Comparison of ENCODE assay signal across 8 cellular contexts in genomic region chr14:52949711-52950409, GRCh38. TPM values are rescaled to one million over a fixed set of nuclear protein-coding genes. Genes with fewer than 3 reads are reported as not detected.
DNase-seq lines count a peak whose midpoint lies in the region; ATAC-seq and TF ChIP-seq lines count a peak whose summit lies in the region.

No MANE protein-coding gene starts in this region.

- H3K27ac ChIP-seq in cardiac muscle cell (peak overlapping the region; percentile 100), trophoblast cell (ENCODE audit: low read depth, low read length) (peak overlapping the region; percentile 99)

- no peak overlapping the region for H3K27ac Mint-ChIP-seq in activated T-helper 2 cell treated with anti-CD3 and anti-CD28 coated beads, Interferon-gamma antibody, Interleukin-2, Interleukin-4, amounts not matched to agents 10 μg/mL and 5 μg/mL and 100 μg/mL, durations not matched to agents 14 hours and 24 hours and 36 hours

- no peaks in the 10 kb centered on the region for H3K36me3 Mint-ChIP-seq in activated T-helper 2 cell treated with anti-CD3 and anti-CD28 coated beads, Interferon-gamma antibody, Interleukin-2, Interleukin-4, amounts not matched to agents 10 μg/mL and 5 μg/mL and 100 μg/mL, durations not matched to agents 14 hours and 24 hours and 36 hours (ENCODE audit: low read depth)

- H2BK5ac ChIP-seq in trophoblast cell (ENCODE audit: low read depth, low read length, poor library complexity): peak overlapping the region; percentile 95

- intact Hi-C loops in activated T-helper 2 cell treated with anti-CD3 and anti-CD28 coated beads, Interferon-gamma antibody, Interleukin-2, Interleukin-4, amounts not matched to agents 10 μg/mL and 5 μg/mL and 100 μg/mL, durations not matched to agents 14 hours and 24 hours and 36 hours (cut with micrococcal nuclease): no loop called here

- H3K79me2 ChIP-seq in trophoblast cell (ENCODE audit: control insufficient read depth, insufficient read depth, low read length, poor library complexity): peaks cover 20% of the 10 kb centered on the region

- TF ChIP-seq CTCF in cardiac muscle cell (IDR thresholded peaks at IDR 0.05; ENCODE audit: low read depth, low read length): no peak

- peak overlapping the region; percentile 87 for H3K4ac ChIP-seq in trophoblast cell (ENCODE audit: low read depth, low read length)

- peak overlapping the region; percentile 13 for H2AFZ ChIP-seq in trophoblast cell (ENCODE audit: insufficient read depth, low read length, poor library complexity)

- no peak overlapping the region for H4K12ac ChIP-seq in trophoblast cell (ENCODE audit: low read depth, low read length)

- H3K36me3 ChIP-seq in cardiac muscle cell: peaks cover 12% of the 10 kb centered on the region
- H3K36me3 ChIP-seq in trophoblast cell (ENCODE audit: control insufficient read depth in 1 of 2, insufficient read depth in 2 of 2, low read length in 2 of 2): peaks cover 11% of the 10 kb centered on the region in 2 experiments

- no peak overlapping the region for H3K23ac ChIP-seq in trophoblast cell (ENCODE audit: low read length)

- peak overlapping the region; percentile 75 for H3K9ac ChIP-seq in trophoblast cell (ENCODE audit: low read length)

- H3K18ac ChIP-seq in trophoblast cell (ENCODE audit: low read length): peak overlapping the region; percentile 18

- no CpG with 5 or more reads among the region's 24 CpGs for WGBS in trophoblast cell (ENCODE audit: extremely low coverage, insufficient coverage, insufficient read length)

- H3K4me1 ChIP-seq in cardiac muscle cell (ENCODE audit: low read depth) (peaks cover 39% of the 10 kb centered on the region), trophoblast cell (ENCODE audit: control insufficient read depth in 1 of 2, insufficient read depth in 2 of 2, low read length in 2 of 2) (peaks cover 4 to 5% of the 10 kb centered on the region in 2 experiments)

- H3K27me3 Mint-ChIP-seq in activated T-helper 2 cell treated with anti-CD3 and anti-CD28 coated beads, Interferon-gamma antibody, Interleukin-2, Interleukin-4, amounts not matched to agents 10 μg/mL and 5 μg/mL and 100 μg/mL, durations not matched to agents 14 hours and 24 hours and 36 hours (ENCODE audit: low read depth): peaks cover 65% of the 10 kb centered on the region

- no peak overlapping the region for H2BK12ac ChIP-seq in trophoblast cell (ENCODE audit: low read length)

- H3K27me3 ChIP-seq in cardiac muscle cell (no peaks in the 10 kb centered on the region), trophoblast cell (ENCODE audit: insufficient read depth, low read length) (no peaks in the 10 kb centered on the region)

- H3K4me3 ChIP-seq in cardiac muscle cell: peak overlapping the region; percentile 90
- peak overlapping the region; percentile 98 for H3K4me3 ChIP-seq in trophoblast cell (ENCODE audit: low read depth, low read length)

- H3K79me1 ChIP-seq in trophoblast cell (ENCODE audit: low read length): peaks cover 12% of the 10 kb centered on the region

- no peaks in the 10 kb centered on the region for H3K9me3 Mint-ChIP-seq in activated T-helper 2 cell treated with anti-CD3 and anti-CD28 coated beads, Interferon-gamma antibody, Interleukin-2, Interleukin-4, amounts not matched to agents 10 μg/mL and 5 μg/mL and 100 μg/mL, durations not matched to agents 14 hours and 24 hours and 36 hours

- peak overlapping the region; percentile 83 for H3K4me3 Mint-ChIP-seq in activated T-helper 2 cell treated with anti-CD3 and anti-CD28 coated beads, Interferon-gamma antibody, Interleukin-2, Interleukin-4, amounts not matched to agents 10 μg/mL and 5 μg/mL and 100 μg/mL, durations not matched to agents 14 hours and 24 hours and 36 hours (ENCODE audit: low read depth)

- H3K14ac ChIP-seq in trophoblast cell (ENCODE audit: low read length): peak overlapping the region; percentile 95

- ATAC-seq in HG02981 (IDR thresholded peaks at IDR 0.05; ENCODE audit: unreplicated experiment) (no peak), GM21529 (IDR thresholded peaks at IDR 0.05; ENCODE audit: unreplicated experiment) (no peak)

- H3K4me1 Mint-ChIP-seq in activated T-helper 2 cell treated with anti-CD3 and anti-CD28 coated beads, Interferon-gamma antibody, Interleukin-2, Interleukin-4, amounts not matched to agents 10 μg/mL and 5 μg/mL and 100 μg/mL, durations not matched to agents 14 hours and 24 hours and 36 hours (ENCODE audit: low read depth): peaks cover 20% of the 10 kb centered on the region

- H3K9me3 ChIP-seq in cardiac muscle cell (ENCODE audit: low read depth): no peaks in the 10 kb centered on the region
- no peaks in the 10 kb centered on the region for H3K9me3 ChIP-seq in trophoblast cell (ENCODE audit: insufficient read depth, low read depth, low read length)

- no peak overlapping the region for H2AK5ac ChIP-seq in trophoblast cell (ENCODE audit: low read length)

- H4K91ac ChIP-seq in trophoblast cell (ENCODE audit: low read depth, low read length): no peak overlapping the region

- H2BK120ac ChIP-seq in trophoblast cell (ENCODE audit: insufficient read depth, low read length, poor library complexity): peak overlapping the region; percentile 90

- peak overlapping the region; percentile 87 for H4K8ac ChIP-seq in trophoblast cell (ENCODE audit: low read depth, low read length)

- DNase-seq in Ammon's horn (ENCODE audit: low spot score) (peak; percentile 49), HS-27A (ENCODE audit: low read depth) (peak; percentile 30), cardiac muscle cell (ENCODE audit: low read depth in 1 of 2, low spot score in 1 of 2) (peak; percentile 52 to 56), trophoblast cell (peak; percentile 76 to 89), ureter (ENCODE audit: low spot score) (no peak)
- no peak for DNase-seq in activated T-helper 2 cell treated with anti-CD3 and anti-CD28 coated beads, Interferon-gamma antibody, Interleukin-2, Interleukin-4, amounts not matched to agents 10 μg/mL and 5 μg/mL and 100 μg/mL, durations not matched to agents 14 hours and 24 hours and 36 hours (ENCODE audit: low spot score)

- peak overlapping the region; percentile 65 for H3K4me2 ChIP-seq in trophoblast cell (ENCODE audit: low read length)

RNA-seq across cellular contexts. Expression of gene FERMT2, which starts 1.0 kb away (rescaled TPM):
- 0.99 and 1.7 TPM in 2 replicates for total RNA-seq in activated T-helper 2 cell treated with anti-CD3 and anti-CD28 coated beads, Interferon-gamma antibody, Interleukin-2, Interleukin-4, amounts not matched to agents 10 μg/mL and 5 μg/mL and 100 μg/mL, durations not matched to agents 14 hours and 24 hours and 36 hours
- total RNA-seq in cardiac muscle cell (79.8 and 114 TPM in 2 replicates), ureter (82.3 TPM)
- 68.8 and 75.2 TPM in 2 replicates for polyA plus RNA-seq in cardiac muscle cell
- 83.9 and 88.7 TPM in 2 replicates for polyA plus RNA-seq in trophoblast cell (2013)

Comparison
In these comparisons a context has a peak if more than half of its experiments do, and no peak if none do; other contexts are left out.
1. DNase-seq: peak in Ammon's horn (single experiment), HS-27A (single experiment), cardiac muscle cell (2 of 2) and trophoblast cell (2 of 2); none in activated T-helper 2 cell treated with anti-CD3 and anti-CD28 coated beads, Interferon-gamma antibody, Interleukin-2, Interleukin-4, amounts not matched to agents 10 μg/mL and 5 μg/mL and 100 μg/mL, durations not matched to agents 14 hours and 24 hours and 36 hours (single experiment) and ureter (single experiment).
2. RNA of gene FERMT2, which starts 1.0 kb away (total RNA-seq): 82.3 TPM in ureter (single experiment) and 79.8 to 114 TPM in cardiac muscle cell; 0.99 to 1.7 TPM in activated T-helper 2 cell treated with anti-CD3 and anti-CD28 coated beads, Interferon-gamma antibody, Interleukin-2, Interleukin-4, amounts not matched to agents 10 μg/mL and 5 μg/mL and 100 μg/mL, durations not matched to agents 14 hours and 24 hours and 36 hours; every median in the first group is over 10 times any median in the second.